25 cellular contexts compared by ENCODE assay signal in genomic region chr10:10596256-10596655, GRCh38.
"Had no signal": no experiment of that assay in that cellular context is flagged by ENCODE, and none has a peak within 500 bp of the region (broad histone marks: within the 10 kb centered on the region; RNA-seq: fewer than 3 reads in every experiment).

No MANE protein-coding gene starts in this region.

- DNase-seq: stimulated activated CD4-positive, alpha-beta T cell treated with anti-CD3 and anti-CD28 coated beads, Interleukin-2, amount 100 ng/mL, for 48 hours; stimulated activated CD4-positive, alpha-beta T cell treated with anti-CD3 and anti-CD28 coated beads, Interleukin-4, amount 100 ng/mL, for 1 hour; stimulated activated CD4-positive, alpha-beta T cell treated with anti-CD3 and anti-CD28 coated beads, Interleukin-4, amount 100 ng/mL, for 24 hours; stimulated activated CD4-positive, alpha-beta T cell treated with anti-CD3 and anti-CD28 coated beads, Interleukin-4, amount 100 ng/mL, for 4 hours; stimulated activated CD8-positive, alpha-beta memory T cell treated with anti-CD3 and anti-CD28 coated beads, Interleukin-4, amount 100 ng/mL, for 48 hours; stimulated activated naive B cell treated with anti-CD40 and anti-IgM and Interleukin-4, amounts not matched to agents 10 μg/mL and 1 μg/mL and 100 μg/mL, for 72 hours; stimulated activated naive CD4-positive, alpha-beta T cell; stimulated activated naive CD4-positive, alpha-beta T cell treated with Interleukin-2 at 50 U/mL for 16 hours; stimulated activated naive CD8-positive, alpha-beta T cell treated with anti-CD3 and anti-CD28 coated beads, Interleukin-15, amount 100 ng/mL, for 72 hours; stimulated activated naive CD8-positive, alpha-beta T cell treated with anti-CD3 and anti-CD28 coated beads, Interleukin-15, Interleukin-2, amounts not matched to agents 100 U/mL and 50 U/mL, for 24 hours; stomach; substantia nigra; testis; thyroid gland; tibial artery; transverse colon; trophoblast cell; upper lobe of left lung; upper lobe of right lung; uterus had no signal

- ATAC-seq: stimulated activated memory B cell treated with anti-CD40 and anti-IgM and Interleukin-4, amounts not matched to agents 10 μg/mL and 1 μg/mL and 100 μg/mL, for 72 hours; stimulated activated naive B cell treated with anti-CD40 and anti-IgM and Interleukin-4, amounts not matched to agents 10 μg/mL and 1 μg/mL and 100 μg/mL, for 72 hours; stimulated activated naive CD8-positive, alpha-beta T cell treated with anti-CD3 and anti-CD28 coated beads, Interleukin-15, amount 100 ng/mL, for 72 hours; stimulated activated naive CD8-positive, alpha-beta T cell treated with anti-CD3 and anti-CD28 coated beads, Interleukin-15, Interleukin-2, amounts not matched to agents 100 U/mL and 50 U/mL, for 24 hours; upper lobe of right lung had no signal

- H3K4me1 ChIP-seq: stomach, testis, thyroid gland, tibial artery, transverse colon, upper lobe of left lung, upper lobe of right lung, uterus, vagina had no signal

- H3K27ac ChIP-seq: stomach, suprapubic skin, testis, thoracic aorta, thyroid gland, tibial artery, tibial nerve, transverse colon, upper lobe of left lung, upper lobe of right lung, uterus, vagina had no signal

- H3K36me3 ChIP-seq: stomach, suprapubic skin, thoracic aorta, thyroid gland, tibial artery, tibial nerve, transverse colon, upper lobe of left lung, upper lobe of right lung, uterus, vagina had no signal

- H3K27me3 ChIP-seq: stomach, suprapubic skin, testis, thyroid gland, tibial artery, tibial nerve, transverse colon, upper lobe of left lung, upper lobe of right lung, uterus, vagina had no signal

- H3K9me3 ChIP-seq: stomach, suprapubic skin, testis, thoracic aorta, thyroid gland, tibial artery, tibial nerve, transverse colon, upper lobe of left lung, upper lobe of right lung, uterus, vagina had no signal

- H3K4me3 ChIP-seq: stomach, suprapubic skin, testis, thoracic aorta, thyroid gland, tibial artery, tibial nerve, transverse colon, upper lobe of left lung, upper lobe of right lung, uterus, vagina had no signal
